ENCODE assay signal across 8 cellular contexts in genomic region chr19:46602392-46603194, GRCh38. TPM values are rescaled to one million over a fixed set of nuclear protein-coding genes. Genes with fewer than 3 reads are reported as not detected.
DNase-seq lines count a peak whose midpoint lies in the region; ATAC-seq and TF ChIP-seq lines count a peak whose summit lies in the region.

No MANE protein-coding gene starts in this region.

- peaks cover 3% of the 10 kb centered on the region for H3K27me3 Mint-ChIP-seq in activated T-helper 1 cell treated with anti-CD3 and anti-CD28 coated beads, Interleukin-12 subunit alpha, Interleukin-12 subunit beta, Interleukin-2, Interleukin-4 antibody, amounts not matched to agents 30 ng/mL and 10 ng/mL and 1 ng/mL, durations not matched to agents 14 hours and 24 hours and 36 hours (ENCODE audit: insufficient read depth)

- DNase-seq in DMS53 (lab: John Stamatoyannopoulos, UW), result peak; percentile 48
- DNase-seq in DMS53 treated with DMSO at 0.1 percent for 48 hours (lab: John Stamatoyannopoulos, UW; ENCODE audit: unreplicated experiment), result no peak
- DNase-seq in activated T-helper 1 cell treated with anti-CD3 and anti-CD28 coated beads, Interleukin-12 subunit alpha, Interleukin-12 subunit beta, Interleukin-2, Interleukin-4 antibody, amounts not matched to agents 30 ng/mL and 10 ng/mL and 1 ng/mL, durations not matched to agents 14 hours and 24 hours and 36 hours (ENCODE audit: low spot score), result no peak
- DNase-seq in right cardiac atrium, result peak in 2 of 3 donors; percentile 57 to 67
- DNase-seq in gastrocnemius medialis, result no peak

- H3K9me3 ChIP-seq in right cardiac atrium (ENCODE audit: control insufficient read depth, low read length) (no peaks in the 10 kb centered on the region), gastrocnemius medialis (no peaks in the 10 kb centered on the region)

- peaks cover 24% of the 10 kb centered on the region for H3K4me1 Mint-ChIP-seq in activated T-helper 1 cell treated with anti-CD3 and anti-CD28 coated beads, Interleukin-12 subunit alpha, Interleukin-12 subunit beta, Interleukin-2, Interleukin-4 antibody, amounts not matched to agents 30 ng/mL and 10 ng/mL and 1 ng/mL, durations not matched to agents 14 hours and 24 hours and 36 hours (ENCODE audit: low read depth)

- TF ChIP-seq CTCF in gastrocnemius medialis (IDR thresholded peaks at IDR 0.05 in 4 of 5, conservative IDR thresholded peaks at IDR 0.05 in 1 of 5), result no peak

- H3K27me3 ChIP-seq in right cardiac atrium (ENCODE audit: control insufficient read depth, insufficient read depth) (no peaks in the 10 kb centered on the region), gastrocnemius medialis (no peaks in the 10 kb centered on the region)

- H3K4me3 ChIP-seq in right cardiac atrium (ENCODE audit: low read length), result peak overlapping the region; percentile 98
- peak overlapping the region; percentile 90 to 99 (median 94) for H3K4me3 ChIP-seq in gastrocnemius medialis

- in situ Hi-C loops in gastrocnemius medialis (cut with MboI; ENCODE audit: low sequenced_read_pairs in 4 of 4), result no loop called here

- intact Hi-C loops in activated T-helper 1 cell treated with anti-CD3 and anti-CD28 coated beads, Interleukin-12 subunit alpha, Interleukin-12 subunit beta, Interleukin-2, Interleukin-4 antibody, amounts not matched to agents 30 ng/mL and 10 ng/mL and 1 ng/mL, durations not matched to agents 14 hours and 24 hours and 36 hours (cut with micrococcal nuclease), result loop anchor here (1.0 to 5.0 kb wide), 4 partner anchors 9 to 185 kb away; partner anchors contain the start of gene SLC1A5
- intact Hi-C loops in right cardiac atrium (cut with DNase I), result no loop called here
- intact Hi-C loops in gastrocnemius medialis (cut with DNase I; ENCODE audit: low total_unique reads), result loop anchor here (5.0 kb wide), 1 partner anchor 915 kb away; the partner anchor contains the start of gene NAPA

- peak overlapping the region; percentile 73 for H3K27ac ChIP-seq in right cardiac atrium (ENCODE audit: low read length)
- peak overlapping the region; percentile 86 to 98 (median 96) for H3K27ac ChIP-seq in gastrocnemius medialis

- H3K36me3 Mint-ChIP-seq in activated T-helper 1 cell treated with anti-CD3 and anti-CD28 coated beads, Interleukin-12 subunit alpha, Interleukin-12 subunit beta, Interleukin-2, Interleukin-4 antibody, amounts not matched to agents 30 ng/mL and 10 ng/mL and 1 ng/mL, durations not matched to agents 14 hours and 24 hours and 36 hours (ENCODE audit: low read depth), result peaks cover 34% of the 10 kb centered on the region

- peaks cover 9% of the 10 kb centered on the region for H3K4me1 ChIP-seq in right cardiac atrium (ENCODE audit: control insufficient read depth, insufficient read depth, low read length)
- H3K4me1 ChIP-seq in gastrocnemius medialis, result peaks cover 35 to 42% of the 10 kb centered on the region in 2 donors

- H3K36me3 ChIP-seq in gastrocnemius medialis, result peaks cover 0 to 21% of the 10 kb centered on the region in 2 donors

- peaks cover 24% of the 10 kb centered on the region for H3K9me3 Mint-ChIP-seq in activated T-helper 1 cell treated with anti-CD3 and anti-CD28 coated beads, Interleukin-12 subunit alpha, Interleukin-12 subunit beta, Interleukin-2, Interleukin-4 antibody, amounts not matched to agents 30 ng/mL and 10 ng/mL and 1 ng/mL, durations not matched to agents 14 hours and 24 hours and 36 hours

- H3K27ac Mint-ChIP-seq in activated T-helper 1 cell treated with anti-CD3 and anti-CD28 coated beads, Interleukin-12 subunit alpha, Interleukin-12 subunit beta, Interleukin-2, Interleukin-4 antibody, amounts not matched to agents 30 ng/mL and 10 ng/mL and 1 ng/mL, durations not matched to agents 14 hours and 24 hours and 36 hours, result peak overlapping the region; percentile 98

- ATAC-seq in right cardiac atrium (no peak), gastrocnemius medialis (no peak), HG03097 (IDR thresholded peaks at IDR 0.05; ENCODE audit: low FRiP score, unreplicated experiment) (no peak), HG03095 (IDR thresholded peaks at IDR 0.05; ENCODE audit: unreplicated experiment) (no peak), GM18867 (IDR thresholded peaks at IDR 0.05; ENCODE audit: unreplicated experiment) (no peak)

- TF ChIP-seq POLR2A in gastrocnemius medialis (IDR thresholded peaks at IDR 0.05), result peak in 1 of 2 donors; percentile 28

- 12% methylated on average over 23 of the region's 23 CpGs for WGBS in right cardiac atrium

- H3K4me3 Mint-ChIP-seq in activated T-helper 1 cell treated with anti-CD3 and anti-CD28 coated beads, Interleukin-12 subunit alpha, Interleukin-12 subunit beta, Interleukin-2, Interleukin-4 antibody, amounts not matched to agents 30 ng/mL and 10 ng/mL and 1 ng/mL, durations not matched to agents 14 hours and 24 hours and 36 hours, result peak overlapping the region; percentile 100

RNA-seq across cellular contexts. Expression of gene CALM3, which starts 1.5 kb away (rescaled TPM):
- 568 and 578 TPM in 2 replicates for total RNA-seq in activated T-helper 1 cell treated with anti-CD3 and anti-CD28 coated beads, Interleukin-12 subunit alpha, Interleukin-12 subunit beta, Interleukin-2, Interleukin-4 antibody, amounts not matched to agents 30 ng/mL and 10 ng/mL and 1 ng/mL, durations not matched to agents 14 hours and 24 hours and 36 hours
- total RNA-seq in right cardiac atrium, result 100 to 1,000 TPM; 232 to 357 (median 343) TPM
- 365 TPM for polyA plus RNA-seq in right cardiac atrium
- total RNA-seq in gastrocnemius medialis, result 100 to 1,000 TPM; 109 to 170 (median 142) TPM

RNA-seq across cellular contexts. Expression of gene PTGIR, which starts 22.3 kb away (rescaled TPM):
- 217 and 218 TPM in 2 replicates for total RNA-seq in activated T-helper 1 cell treated with anti-CD3 and anti-CD28 coated beads, Interleukin-12 subunit alpha, Interleukin-12 subunit beta, Interleukin-2, Interleukin-4 antibody, amounts not matched to agents 30 ng/mL and 10 ng/mL and 1 ng/mL, durations not matched to agents 14 hours and 24 hours and 36 hours
- 10 to 100 TPM in 2 of 4 donors, 1 to 10 TPM in 2; 7.6 to 13.5 (median 9.5) TPM for total RNA-seq in right cardiac atrium
- polyA plus RNA-seq in right cardiac atrium, result 6.7 TPM
- 1 to 10 TPM in 3 of 4 donors, under 1 TPM in 1; 0.87 to 1.7 (median 1.3) TPM for total RNA-seq in gastrocnemius medialis

RNA-seq across cellular contexts. Expression of gene GNG8, which starts 33.4 kb away (rescaled TPM):
- total RNA-seq in activated T-helper 1 cell treated with anti-CD3 and anti-CD28 coated beads, Interleukin-12 subunit alpha, Interleukin-12 subunit beta, Interleukin-2, Interleukin-4 antibody, amounts not matched to agents 30 ng/mL and 10 ng/mL and 1 ng/mL, durations not matched to agents 14 hours and 24 hours and 36 hours, result 17.8 and 18.6 TPM in 2 replicates
- 1 to 10 TPM; 3.0 to 7.4 (median 4.7) TPM for total RNA-seq in right cardiac atrium
- not detected for polyA plus RNA-seq in right cardiac atrium
- total RNA-seq in gastrocnemius medialis, result not detected

RNA-seq across cellular contexts. Expression of gene DACT3, which starts 58.4 kb away (rescaled TPM):
- total RNA-seq in activated T-helper 1 cell treated with anti-CD3 and anti-CD28 coated beads, Interleukin-12 subunit alpha, Interleukin-12 subunit beta, Interleukin-2, Interleukin-4 antibody, amounts not matched to agents 30 ng/mL and 10 ng/mL and 1 ng/mL, durations not matched to agents 14 hours and 24 hours and 36 hours, result 4.3 and 5.7 TPM in 2 replicates
- total RNA-seq in right cardiac atrium (10 to 100 TPM; 24.6 to 46.5 (median 37.2) TPM), gastrocnemius medialis (1 to 10 TPM in 1 of 4 donors, under 1 TPM in 3; 0.26 to 1.0 (median 0.39) TPM)
- 28.3 TPM for polyA plus RNA-seq in right cardiac atrium

Comparison
In these comparisons a context has a peak if more than half of its experiments do, and no peak if none do; other contexts are left out.
1. DNase-seq: peak in DMS53 (single experiment) and right cardiac atrium (2 of 3); none in DMS53 treated with DMSO at 0.1 percent for 48 hours (single experiment), activated T-helper 1 cell treated with anti-CD3 and anti-CD28 coated beads, Interleukin-12 subunit alpha, Interleukin-12 subunit beta, Interleukin-2, Interleukin-4 antibody, amounts not matched to agents 30 ng/mL and 10 ng/mL and 1 ng/mL, durations not matched to agents 14 hours and 24 hours and 36 hours (single experiment) and gastrocnemius medialis (0 of 2).
2. RNA of gene PTGIR, which starts 22.3 kb away (total RNA-seq): 217 to 218 TPM in activated T-helper 1 cell treated with anti-CD3 and anti-CD28 coated beads, Interleukin-12 subunit alpha, Interleukin-12 subunit beta, Interleukin-2, Interleukin-4 antibody, amounts not matched to agents 30 ng/mL and 10 ng/mL and 1 ng/mL, durations not matched to agents 14 hours and 24 hours and 36 hours; 7.6 to 13.5 TPM in right cardiac atrium and 0.87 to 1.7 TPM in gastrocnemius medialis; every median in the first group is over 10 times any median in the second.
3. RNA of gene GNG8, which starts 33.4 kb away (total RNA-seq): 17.8 to 18.6 TPM in activated T-helper 1 cell treated with anti-CD3 and anti-CD28 coated beads, Interleukin-12 subunit alpha, Interleukin-12 subunit beta, Interleukin-2, Interleukin-4 antibody, amounts not matched to agents 30 ng/mL and 10 ng/mL and 1 ng/mL, durations not matched to agents 14 hours and 24 hours and 36 hours and 3.0 to 7.4 TPM in right cardiac atrium; not detected in gastrocnemius medialis; every median in the first group is over 4 times any median in the second.
4. intact Hi-C loops: an anchor here in activated T-helper 1 cell treated with anti-CD3 and anti-CD28 coated beads, Interleukin-12 subunit alpha, Interleukin-12 subunit beta, Interleukin-2, Interleukin-4 antibody, amounts not matched to agents 30 ng/mL and 10 ng/mL and 1 ng/mL, durations not matched to agents 14 hours and 24 hours and 36 hours (1.0 to 5.0 kb wide) and gastrocnemius medialis (5.0 kb wide); none called in right cardiac atrium.